In the genomic region with DNA sequence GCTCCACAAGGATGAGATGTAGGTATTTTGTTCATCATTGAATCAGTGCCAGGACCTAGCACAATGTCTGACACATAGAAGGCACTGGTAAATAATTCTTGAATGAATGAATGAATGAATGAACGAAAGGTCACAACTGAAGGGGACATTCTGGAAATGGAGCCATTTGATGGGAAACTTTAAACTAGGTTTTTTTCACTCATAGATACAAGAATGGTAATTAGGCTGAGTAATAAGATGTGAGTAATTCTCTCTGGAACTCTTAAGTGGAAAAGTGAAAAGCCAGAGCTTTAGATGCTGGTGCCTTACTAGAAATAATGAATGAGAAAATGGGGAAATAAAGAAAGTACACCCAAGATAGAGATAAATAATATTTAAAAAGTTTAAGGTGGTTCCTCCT, we compare ENCODE assay signal across 11 cellular contexts.
"Had no signal": no experiment of that assay in that cellular context is flagged by ENCODE, and none has a peak within 500 bp of the region (broad histone marks: within the 10 kb centered on the region; RNA-seq: fewer than 3 reads in every experiment).

No MANE protein-coding gene starts in this region.

- H3K27ac ChIP-seq: cardiac muscle cell, hepatocyte, parathyroid adenoma, transverse colon had no signal

- H3K27me3 ChIP-seq: cardiac muscle cell, hepatocyte, transverse colon had no signal

- DNase-seq: activated CD4-positive, alpha-beta T cell treated with anti-CD3 and anti-CD28 coated beads, Interleukin-2, amount 50 U/mL, for 1 hour; amygdala; right cardiac atrium; transverse colon had no signal

- H3K4me3 ChIP-seq: cardiac muscle cell, hepatocyte, smooth muscle cell, transverse colon had no signal

- H2AFZ ChIP-seq: hepatocyte, parathyroid adenoma had no signal

- H3K36me3 ChIP-seq: cardiac muscle cell, transverse colon had no signal

- H3K4me1 ChIP-seq: parathyroid adenoma, transverse colon had no signal

- H3K4me2 ChIP-seq: hepatocyte, smooth muscle cell had no signal

- FAIRE-seq: colon had no signal

- H3K79me2 ChIP-seq: hepatocyte, parathyroid adenoma had no signal

- H3K9ac ChIP-seq: parathyroid adenoma had no signal

- ATAC-seq: activated naive CD4-positive, alpha-beta T cell treated with anti-CD3 and anti-CD28 coated beads, Interleukin-2, amount 50 U/mL, for 72 hours; right cardiac atrium; stimulated activated memory B cell treated with anti-CD40 and anti-IgM and Interleukin-4, amounts not matched to agents 10 μg/mL and 1 μg/mL and 100 μg/mL, for 72 hours had no signal
